In the genomic region with DNA sequence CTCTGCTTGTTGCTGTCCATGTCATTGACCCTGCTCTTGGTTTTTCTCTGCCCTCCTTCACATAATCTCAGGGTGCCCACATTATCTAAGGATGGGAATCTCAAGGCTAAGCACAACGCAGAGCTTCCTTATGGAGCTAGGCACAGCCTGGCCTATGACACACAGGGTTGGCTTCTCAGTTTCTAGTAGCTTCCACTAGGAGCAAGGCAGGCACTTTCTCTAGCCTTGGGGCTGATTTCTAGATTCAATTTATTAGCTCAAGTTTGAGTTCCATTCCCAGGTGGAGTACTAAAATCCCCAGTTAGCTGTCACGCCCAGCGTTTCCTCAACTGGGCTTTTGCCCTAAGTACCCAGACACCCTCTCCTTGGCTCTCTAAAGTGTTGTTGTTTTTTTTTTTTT, we compare ENCODE assay signal across 34 cellular contexts. TPM values are rescaled to one million over a fixed set of nuclear protein-coding genes. Genes with fewer than 3 reads are reported as not detected.
"Had no signal": no experiment of that assay in that cellular context is flagged by ENCODE, and none has a peak within 500 bp of the region (broad histone marks: within the 10 kb centered on the region; RNA-seq: fewer than 3 reads in every experiment).

No MANE protein-coding gene starts in this region.

- H3K9me3 ChIP-seq: gastrocnemius medialis, mucosa of descending colon, psoas muscle, sigmoid colon, stomach, thyroid gland had no signal

- H3K4me3 Mint-ChIP-seq: memory B cell; mesothelial cell of epicardium; naive B cell; natural killer cell treated with Interleukin-12 subunit alpha and Interleukin-12 subunit beta and Interleukin-15 and Interleukin-18, amount 100 ng/mL, for 72 hours; stimulated activated effector memory CD8-positive, alpha-beta T cell treated with anti-CD3 and anti-CD28 coated beads, Interleukin-12 subunit alpha, Interleukin-12 subunit beta, amount 100 ng/mL, for 72 hours; type B pancreatic cell had no signal

- H3K36me3 Mint-ChIP-seq: mesothelial cell of epicardium; naive B cell; natural killer cell treated with Interleukin-12 subunit alpha and Interleukin-12 subunit beta and Interleukin-15 and Interleukin-18, amount 100 ng/mL, for 72 hours; stimulated activated effector memory CD8-positive, alpha-beta T cell treated with anti-CD3 and anti-CD28 coated beads, Interleukin-12 subunit alpha, Interleukin-12 subunit beta, amount 100 ng/mL, for 72 hours; type B pancreatic cell had no signal

- H3K36me3 ChIP-seq: gastrocnemius medialis, sigmoid colon, stomach, thyroid gland had no signal

- H3K4me3 ChIP-seq: dorsolateral prefrontal cortex, gastrocnemius medialis, lung, mucosa of descending colon, psoas muscle, sigmoid colon, stomach, thyroid gland had no signal

- ATAC-seq: esophagus mucosa; gastrocnemius medialis; left lobe of liver; mucosa of descending colon; natural killer cell treated with Interleukin-12 subunit alpha and Interleukin-12 subunit beta and Interleukin-15 and Interleukin-18, amount 100 ng/mL, for 72 hours; psoas muscle; right cardiac atrium; stimulated activated effector memory CD8-positive, alpha-beta T cell treated with anti-CD3 and anti-CD28 coated beads, Interleukin-12 subunit alpha, Interleukin-12 subunit beta, amount 100 ng/mL, for 72 hours had no signal

- DNase-seq: dorsolateral prefrontal cortex; effector CD4-positive, alpha-beta T cell; foreskin fibroblast; gastrocnemius medialis; head of caudate nucleus; kidney; mucosa of descending colon; naive B cell; nucleus accumbens; psoas muscle; right cardiac atrium; sigmoid colon; stimulated activated CD4-positive, alpha-beta T cell treated with anti-CD3 and anti-CD28 coated beads, Interleukin-2, amount 100 ng/mL, for 24 hours; stimulated activated CD4-positive, alpha-beta T cell treated with anti-CD3 and anti-CD28 coated beads, Interleukin-4, amount 100 ng/mL, for 24 hours; stimulated activated naive CD4-positive, alpha-beta T cell treated with Interleukin-2 at 50 U/mL for 16 hours; stomach; thyroid gland had no signal

- H3K27me3 ChIP-seq: dorsolateral prefrontal cortex, gastrocnemius medialis, sigmoid colon, stomach, thyroid gland had no signal

- H3K4me1 ChIP-seq: gastrocnemius medialis, psoas muscle, sigmoid colon, stomach had no signal

- H3K27me3 Mint-ChIP-seq: memory B cell, naive B cell, type B pancreatic cell had no signal

- H3K27ac ChIP-seq: dorsolateral prefrontal cortex, epithelial cell of prostate, gastrocnemius medialis, psoas muscle, sigmoid colon, stomach, thyroid gland had no signal

- H3K9me3 Mint-ChIP-seq: memory B cell; mesothelial cell of epicardium; naive B cell; natural killer cell treated with Interleukin-12 subunit alpha and Interleukin-12 subunit beta and Interleukin-15 and Interleukin-18, amount 100 ng/mL, for 72 hours; stimulated activated effector memory CD8-positive, alpha-beta T cell treated with anti-CD3 and anti-CD28 coated beads, Interleukin-12 subunit alpha, Interleukin-12 subunit beta, amount 100 ng/mL, for 72 hours; type B pancreatic cell had no signal

- H3K27ac Mint-ChIP-seq: memory B cell; mesothelial cell of epicardium; naive B cell; natural killer cell treated with Interleukin-12 subunit alpha and Interleukin-12 subunit beta and Interleukin-15 and Interleukin-18, amount 100 ng/mL, for 72 hours; type B pancreatic cell had no signal

RNA-seq across cellular contexts. Expression of a gene that starts 12.4 kb away (rescaled TPM):
- total RNA-seq: dorsolateral prefrontal cortex, esophagus mucosa, gastrocnemius medialis, glomerular endothelial cell, kidney, left lobe of liver, liver, lung, mesothelial cell of epicardium, mucosa of descending colon, osteocyte, psoas muscle, renal cortical epithelial cell, right cardiac atrium, sigmoid colon, skeletal muscle tissue, stomach, subcutaneous adipose tissue, temporal lobe, thyroid gland, urinary bladder had no signal
- polyA plus RNA-seq: liver, lung, psoas muscle, right cardiac atrium, sigmoid colon, stomach, urinary bladder had no signal

RNA-seq across cellular contexts. Expression of a gene that starts 28.2 kb away (rescaled TPM):
- total RNA-seq: esophagus mucosa, gastrocnemius medialis, glomerular endothelial cell, kidney, left lobe of liver, liver, lung, mucosa of descending colon, osteocyte, psoas muscle, renal cortical epithelial cell, right cardiac atrium, sigmoid colon, skeletal muscle tissue, temporal lobe, thyroid gland, urinary bladder had no signal
- polyA plus RNA-seq: liver, psoas muscle, right cardiac atrium, stomach, urinary bladder had no signal
